Comparison of ENCODE assay signal across 20 cellular contexts in the genomic region with DNA sequence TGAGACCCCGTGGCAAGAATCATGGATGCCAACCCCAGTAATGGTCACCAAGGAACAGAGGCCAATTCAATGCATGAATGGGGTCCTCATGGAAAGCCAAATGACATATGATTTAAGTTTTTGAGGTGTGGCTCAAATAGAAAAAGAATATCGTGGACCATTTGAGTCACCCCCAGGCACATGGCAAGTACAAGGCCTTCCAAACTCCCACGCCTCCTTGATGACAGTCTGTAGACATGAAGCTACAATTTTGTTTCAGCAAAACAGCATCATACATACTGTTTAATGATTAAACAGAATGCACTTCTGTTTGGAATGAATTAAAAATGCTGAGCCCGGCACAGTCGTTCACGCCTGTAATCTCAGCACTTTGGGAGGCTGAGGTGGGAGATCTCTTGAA. TPM values are rescaled to one million over a fixed set of nuclear protein-coding genes. Genes with fewer than 3 reads are reported as not detected.
DNase-seq lines count a peak whose midpoint lies in the region; ATAC-seq and TF ChIP-seq lines count a peak whose summit lies in the region.
"Had no signal": no experiment of that assay in that cellular context is flagged by ENCODE, and none has a peak within 500 bp of the region (broad histone marks: within the 10 kb centered on the region; RNA-seq: fewer than 3 reads in every experiment).

No MANE protein-coding gene starts in this region.

- peaks cover 23 to 25% of the 10 kb centered on the region in 2 donors for H3K36me3 Mint-ChIP-seq in activated naive CD4-positive, alpha-beta T cell treated with anti-CD3 and anti-CD28 coated beads, Interleukin-2, amount 50 U/mL, for 72 hours
- H3K36me3 Mint-ChIP-seq in activated naive CD4-positive, alpha-beta T cell treated with anti-CD3 and anti-CD28 coated beads for 36 hours (ENCODE audit: low read depth) = peaks cover 25% of the 10 kb centered on the region
- peaks cover 32% of the 10 kb centered on the region for H3K36me3 Mint-ChIP-seq in T-cell

- CTCF ChIA-PET in activated naive CD4-positive, alpha-beta T cell treated with anti-CD3 and anti-CD28 coated beads for 36 hours (lab: Charles Lee) = no interaction called here
- CTCF ChIA-PET in T-cell (lab: Charles Lee) = no interaction called here

- H3K27ac ChIP-seq in adipose tissue (ENCODE audit: low read depth, low read length) (peak overlapping the region; percentile 38), mesendoderm (ENCODE audit: low read depth, low read length) (peak overlapping the region; percentile 22), suprapubic skin (peak overlapping the region; percentile 48)
- H3K27ac ChIP-seq: coronary artery, prostate gland, testis had no signal

- H3K27me3 ChIP-seq in mesendoderm (ENCODE audit: insufficient read depth, low read length, poor library complexity) (no peaks in the 10 kb centered on the region), suprapubic skin (no peaks in the 10 kb centered on the region)
- H3K27me3 ChIP-seq: testis had no signal

- H3K4me2 ChIP-seq in mesendoderm (ENCODE audit: low read length) = no peak overlapping the region

- intact Hi-C loops in activated naive CD4-positive, alpha-beta T cell treated with anti-CD3 and anti-CD28 coated beads for 36 hours (cut with micrococcal nuclease) = no loop called here

- no peak overlapping the region for H2AK5ac ChIP-seq in mesendoderm (ENCODE audit: low read length)

- peaks cover 14% of the 10 kb centered on the region for H3K79me2 ChIP-seq in mesendoderm (ENCODE audit: control insufficient read depth, insufficient read depth, low read length)

- TF ChIP-seq POLR2A in suprapubic skin (IDR thresholded peaks at IDR 0.05) = no peak

- no peak overlapping the region for H3K4me3 Mint-ChIP-seq in activated naive CD4-positive, alpha-beta T cell treated with anti-CD3 and anti-CD28 coated beads for 36 hours
- no peak overlapping the region for H3K4me3 Mint-ChIP-seq in T-cell
- H3K4me3 Mint-ChIP-seq: activated naive CD4-positive, alpha-beta T cell treated with anti-CD3 and anti-CD28 coated beads, Interleukin-2, amount 10 ng/mL, durations not matched to agents 7 days and 5 days; CD4-positive, alpha-beta T cell; IgD-negative memory B cell; nephron progenitor cell had no signal

- H3K4me3 ChIP-seq in mesendoderm (ENCODE audit: low read length) (no peak overlapping the region), suprapubic skin (no peak overlapping the region)
- H3K4me3 ChIP-seq: coronary artery, prostate gland, testis had no signal

- H3K79me1 ChIP-seq in mesendoderm (ENCODE audit: low read length) = peaks cover 14% of the 10 kb centered on the region

- no peak overlapping the region for H3K18ac ChIP-seq in mesendoderm (ENCODE audit: low read length)

- POLR2A ChIA-PET in T-cell (lab: Charles Lee) = no interaction called here

- no peak for TF ChIP-seq CTCF in suprapubic skin (IDR thresholded peaks at IDR 0.05)

- H3K9me3 Mint-ChIP-seq in activated naive CD4-positive, alpha-beta T cell treated with anti-CD3 and anti-CD28 coated beads, Interleukin-2, amount 50 U/mL, for 72 hours = no peaks in the 10 kb centered on the region
- no peaks in the 10 kb centered on the region for H3K9me3 Mint-ChIP-seq in activated naive CD4-positive, alpha-beta T cell treated with anti-CD3 and anti-CD28 coated beads for 36 hours
- H3K9me3 Mint-ChIP-seq in T-cell = no peaks in the 10 kb centered on the region
- H3K9me3 Mint-ChIP-seq: activated naive CD4-positive, alpha-beta T cell treated with anti-CD3 and anti-CD28 coated beads, Interleukin-2, amount 10 ng/mL, durations not matched to agents 7 days and 5 days; CD4-positive, alpha-beta T cell; IgD-negative memory B cell; nephron progenitor cell had no signal

- peaks cover 35% of the 10 kb centered on the region for H3K4me1 Mint-ChIP-seq in activated naive CD4-positive, alpha-beta T cell treated with anti-CD3 and anti-CD28 coated beads for 36 hours (ENCODE audit: low read depth)
- H3K4me1 Mint-ChIP-seq in T-cell = peaks cover 42 to 43% (median 42%) of the 10 kb centered on the region in 3 donors

- H4K8ac ChIP-seq in mesendoderm (ENCODE audit: low read depth, low read length) = no peak overlapping the region

- H2BK15ac ChIP-seq in mesendoderm (replicated peaks; ENCODE audit: low read depth) = no peak overlapping the region

- DNase-seq in activated naive CD4-positive, alpha-beta T cell treated with anti-CD3 and anti-CD28 coated beads, Interleukin-2, amount 50 U/mL, for 72 hours (ENCODE audit: low spot score in 2 of 2) = no peak
- DNase-seq in activated naive CD4-positive, alpha-beta T cell treated with anti-CD3 and anti-CD28 coated beads for 36 hours = no peak
- DNase-seq in mesendoderm = no peak
- DNase-seq in suprapubic skin (ENCODE audit: low spot score in 2 of 2) = no peak
- no peak for DNase-seq in T-cell
- no peak for DNase-seq in AML-193 (lab: John Stamatoyannopoulos, UW)
- DNase-seq: activated CD4-positive, alpha-beta T cell treated with anti-CD3 and anti-CD28 coated beads for 1 hour; activated naive CD4-positive, alpha-beta T cell treated with anti-CD3 and anti-CD28 coated beads, Interleukin-2, amount 10 ng/mL, durations not matched to agents 7 days and 5 days; CD4-positive, alpha-beta T cell; DMS153; left colon; NCI-H1436; NCI-H526 treated with DMSO at 0.1 percent for 48 hours; nephron progenitor cell; testis had no signal

- no peak overlapping the region for H3K23ac ChIP-seq in mesendoderm (ENCODE audit: low read length)

- H4K5ac ChIP-seq in mesendoderm (ENCODE audit: low read length) = no peak overlapping the region

- peaks cover 9% of the 10 kb centered on the region for H3K36me3 ChIP-seq in mesendoderm (ENCODE audit: control insufficient read depth, insufficient read depth, low read length)
- peaks cover 34% of the 10 kb centered on the region for H3K36me3 ChIP-seq in suprapubic skin
- H3K36me3 ChIP-seq: prostate gland had no signal

- H3K9me3 ChIP-seq in suprapubic skin = no peaks in the 10 kb centered on the region
- H3K9me3 ChIP-seq: prostate gland, testis had no signal

- H3K56ac ChIP-seq in mesendoderm (ENCODE audit: low read length) = peak overlapping the region; percentile 2

- WGBS in adipose tissue, 3 donors = 60 to 86% (median 76%) methylated on average over 6 of the region's 6 CpGs
- no CpG with 5 or more reads among the region's 6 CpGs for WGBS in mesendoderm (ENCODE audit: extremely low coverage, insufficient coverage, low lambda C conversion rate)
- WGBS in suprapubic skin = 60% methylated on average over 6 of the region's 6 CpGs

- H3K4me1 ChIP-seq in mesendoderm (ENCODE audit: control insufficient read depth, low read depth, low read length) = no peaks in the 10 kb centered on the region
- peaks cover 11% of the 10 kb centered on the region for H3K4me1 ChIP-seq in suprapubic skin
- H3K4me1 ChIP-seq: prostate gland, testis had no signal

- no peak for TF ChIP-seq EP300 in suprapubic skin (IDR thresholded peaks at IDR 0.05)

- H3K9ac ChIP-seq in mesendoderm (ENCODE audit: low read length) = no peak overlapping the region

- H2BK120ac ChIP-seq in mesendoderm (ENCODE audit: low read depth, low read length) = no peak overlapping the region

- no peaks in the 10 kb centered on the region for H3K27me3 Mint-ChIP-seq in activated naive CD4-positive, alpha-beta T cell treated with anti-CD3 and anti-CD28 coated beads for 36 hours (ENCODE audit: low read depth)
- H3K27me3 Mint-ChIP-seq in T-cell = no peaks in the 10 kb centered on the region
- H3K27me3 Mint-ChIP-seq: activated naive CD4-positive, alpha-beta T cell treated with anti-CD3 and anti-CD28 coated beads, Interleukin-2, amount 10 ng/mL, durations not matched to agents 7 days and 5 days; CD4-positive, alpha-beta T cell; IgD-negative memory B cell had no signal

- H3K4ac ChIP-seq in mesendoderm (ENCODE audit: low read depth, low read length) = no peak overlapping the region

- H2BK5ac ChIP-seq in mesendoderm (ENCODE audit: low read length) = no peak overlapping the region

- peak; percentile 34 to 45 for ATAC-seq in activated naive CD4-positive, alpha-beta T cell treated with anti-CD3 and anti-CD28 coated beads, Interleukin-2, amount 50 U/mL, for 72 hours
- ATAC-seq in T-cell (replicated peaks in 1 of 4) (no peak), HG03457 (IDR thresholded peaks at IDR 0.05; ENCODE audit: unreplicated experiment) (no peak)

- H3K27ac Mint-ChIP-seq in activated naive CD4-positive, alpha-beta T cell treated with anti-CD3 and anti-CD28 coated beads, Interleukin-2, amount 50 U/mL, for 72 hours = peak overlapping the region in 1 of 2 donors; percentile 77
- no peak overlapping the region for H3K27ac Mint-ChIP-seq in activated naive CD4-positive, alpha-beta T cell treated with anti-CD3 and anti-CD28 coated beads for 36 hours
- H3K27ac Mint-ChIP-seq in T-cell = no peak overlapping the region
- H3K27ac Mint-ChIP-seq: activated naive CD4-positive, alpha-beta T cell treated with anti-CD3 and anti-CD28 coated beads, Interleukin-2, amount 10 ng/mL, durations not matched to agents 7 days and 5 days had no signal

RNA-seq across cellular contexts. Expression of gene FADD, which starts 7.4 kb away (rescaled TPM):
- total RNA-seq in activated naive CD4-positive, alpha-beta T cell treated with anti-CD3 and anti-CD28 coated beads, Interleukin-2, amount 50 U/mL, for 72 hours = 10 to 100 TPM; 22.7 to 34.4 TPM
- total RNA-seq in activated naive CD4-positive, alpha-beta T cell treated with anti-CD3 and anti-CD28 coated beads for 36 hours = 10 to 100 TPM; 23.6 to 24.4 TPM
- polyA plus RNA-seq in adipose tissue = 10 to 100 TPM in 2 of 3 donors, 1 to 10 TPM in 1; 9.4 to 18.8 (median 13.2) TPM
- polyA plus RNA-seq in mesendoderm (2013, experiment 1 of 2) = 40.9 TPM
- polyA plus RNA-seq in mesendoderm (2013, experiment 2 of 2) = 40.4 TPM
- total RNA-seq in suprapubic skin = 10 to 100 TPM; 12.3 to 29.3 (median 18.1) TPM
- total RNA-seq in T-cell = 10 to 100 TPM in 4 of 5 donors, 1 to 10 TPM in 1; 8.4 to 53.9 (median 50.8) TPM

RNA-seq across cellular contexts. Expression of gene PPFIA1, which starts 60.0 kb away (rescaled TPM):
- total RNA-seq in activated naive CD4-positive, alpha-beta T cell treated with anti-CD3 and anti-CD28 coated beads, Interleukin-2, amount 50 U/mL, for 72 hours = 10 to 100 TPM; 31.4 to 37.9 TPM
- total RNA-seq in activated naive CD4-positive, alpha-beta T cell treated with anti-CD3 and anti-CD28 coated beads for 36 hours = 10 to 100 TPM; 15.9 to 21.7 TPM
- 10 to 100 TPM in 2 of 3 donors, 1 to 10 TPM in 1; 8.0 to 27.2 (median 25.0) TPM for polyA plus RNA-seq in adipose tissue
- 43.8 TPM for polyA plus RNA-seq in mesendoderm (2013, experiment 1 of 2)
- 45.8 TPM for polyA plus RNA-seq in mesendoderm (2013, experiment 2 of 2)
- 100 to 1,000 TPM in 1 of 4 donors, 10 to 100 TPM in 3; 34.9 to 141 (median 69.7) TPM for total RNA-seq in suprapubic skin
- total RNA-seq in T-cell = 10 to 100 TPM; 41.0 to 50.7 (median 49.6) TPM

Comparison
In these comparisons a context has a peak if more than half of its experiments do, and no peak if none do; other contexts are left out.
1. ATAC-seq: peak in activated naive CD4-positive, alpha-beta T cell treated with anti-CD3 and anti-CD28 coated beads, Interleukin-2, amount 50 U/mL, for 72 hours (2 of 2); none in T-cell (0 of 4) and HG03457 (single experiment).
2. Peak in every context shown above with its lines, with median percentiles within 50 percentile points of each other: H3K27ac ChIP-seq.